Comparison of ENCODE assay signal across 18 cellular contexts in genomic region chr1:244362481-244362880, GRCh38.
DNase-seq lines count a peak whose midpoint lies in the region; ATAC-seq and TF ChIP-seq lines count a peak whose summit lies in the region.
"Had no signal": no experiment of that assay in that cellular context is flagged by ENCODE, and none has a peak within 500 bp of the region (broad histone marks: within the 10 kb centered on the region; RNA-seq: fewer than 3 reads in every experiment).

No MANE protein-coding gene starts in this region.

- H3K27me3 ChIP-seq in breast epithelium, result no peaks in the 10 kb centered on the region
- H3K27me3 ChIP-seq in esophagus squamous epithelium, result no peaks in the 10 kb centered on the region
- no peaks in the 10 kb centered on the region for H3K27me3 ChIP-seq in neural progenitor cell
- H3K27me3 ChIP-seq in vagina, result no peaks in the 10 kb centered on the region
- H3K27me3 ChIP-seq: colonic mucosa, tibial nerve had no signal

- DNase-seq in MCF 10A (ENCODE audit: unreplicated experiment) (no peak), breast epithelium (ENCODE audit: low spot score in 2 of 2) (no peak), esophagus squamous epithelium (lab: John Stamatoyannopoulos, UW) (no peak), neural progenitor cell (ENCODE audit: low spot score) (no peak), vagina (ENCODE audit: extremely low spot score in 2 of 2) (no peak), KBM-7 (no peak)
- no peak for DNase-seq in activated CD8-positive, alpha-beta memory T cell treated with anti-CD3 and anti-CD28 coated beads, Interleukin-2, amount 50 U/mL, for 48 hours
- DNase-seq: activated CD4-positive, CD25-positive, alpha-beta regulatory T cell; activated effector memory CD4-positive, alpha-beta T cell treated with anti-CD3 and anti-CD28 coated beads, Interleukin-2, amount 50 U/mL, for 16 hours; colonic mucosa; NK-92 treated with Interleukin-12 subunit alpha and Interleukin-12 subunit beta, amount 100 ng/mL, for 24 hours; small intestine had no signal

- WGBS in esophagus squamous epithelium, 2 donors, result 63 to 72% methylated on average over 3 of the region's 3 CpGs

- H3K4me1 ChIP-seq in breast epithelium (peaks cover 0 to 7% of the 10 kb centered on the region in 2 donors), esophagus squamous epithelium (peaks cover 0 to 15% (median 4%) of the 10 kb centered on the region in 3 donors), neural progenitor cell (peaks cover 22% of the 10 kb centered on the region), vagina (no peaks in the 10 kb centered on the region)
- H3K4me1 ChIP-seq: colonic mucosa had no signal

- peaks cover 9% of the 10 kb centered on the region for H3K4me1 Mint-ChIP-seq in MCF 10A (ENCODE audit: insufficient read depth, unreplicated experiment)
- peaks cover 28% of the 10 kb centered on the region for H3K4me1 Mint-ChIP-seq in neural progenitor cell
- H3K4me1 Mint-ChIP-seq: memory B cell had no signal

- H3K4me3 Mint-ChIP-seq in MCF 10A (ENCODE audit: unreplicated experiment), result no peak overlapping the region
- peak overlapping the region; percentile 49 for H3K4me3 Mint-ChIP-seq in neural progenitor cell
- H3K4me3 Mint-ChIP-seq: memory B cell; T-helper 1 cell treated with Interleukin-12 subunit alpha and Interleukin-12 subunit beta and Interleukin-4 antibody, amounts not matched to agents 30 μg/mL and 1 μg/mL, for 36 hours had no signal

- H3K27ac Mint-ChIP-seq in MCF 10A (ENCODE audit: low read depth, unreplicated experiment) (peak overlapping the region; percentile 28), neural progenitor cell (peak overlapping the region; percentile 98)
- H3K27ac Mint-ChIP-seq: IgD-negative memory B cell; memory B cell; T-helper 1 cell treated with Interleukin-12 subunit alpha and Interleukin-12 subunit beta and Interleukin-4 antibody, amounts not matched to agents 30 μg/mL and 1 μg/mL, for 36 hours had no signal

- no peaks in the 10 kb centered on the region for H3K36me3 Mint-ChIP-seq in MCF 10A (ENCODE audit: insufficient read depth, unreplicated experiment)
- no peaks in the 10 kb centered on the region for H3K36me3 Mint-ChIP-seq in neural progenitor cell

- H3K36me3 ChIP-seq in breast epithelium (no peaks in the 10 kb centered on the region), esophagus squamous epithelium (no peaks in the 10 kb centered on the region), neural progenitor cell (no peaks in the 10 kb centered on the region), vagina (no peaks in the 10 kb centered on the region)
- H3K36me3 ChIP-seq: colonic mucosa, tibial nerve had no signal

- no peaks in the 10 kb centered on the region for H3K9me3 Mint-ChIP-seq in MCF 10A (ENCODE audit: unreplicated experiment)
- H3K9me3 Mint-ChIP-seq in neural progenitor cell, result peaks cover 19% of the 10 kb centered on the region

- H3K4me3 ChIP-seq in breast epithelium, result no peak overlapping the region
- no peak overlapping the region for H3K4me3 ChIP-seq in esophagus squamous epithelium
- peak overlapping the region; percentile 9 for H3K4me3 ChIP-seq in neural progenitor cell
- H3K4me3 ChIP-seq in vagina, result no peak overlapping the region
- H3K4me3 ChIP-seq: colonic mucosa had no signal

- CTCF ChIA-PET in MCF 10A (lab: Yijun Ruan, JAX), result interaction anchor here (0.6 to 1.3 kb wide), 4 partner anchors 36 to 836 kb away, joined by 3 to 6 read pairs (median 4); no protein-coding TSS in a partner anchor

- POLR2A ChIA-PET in MCF 10A (lab: Yijun Ruan, JAX), result interaction anchor here (0.5 to 2.2 kb wide), 5 partner anchors 9 to 52 kb away, joined by 3 to 12 read pairs (median 4); no protein-coding TSS in a partner anchor

- H4K20me1 ChIP-seq in neural progenitor cell (ENCODE audit: low read depth), result no peaks in the 10 kb centered on the region

- ATAC-seq in HG03342 (IDR thresholded peaks at IDR 0.05; ENCODE audit: unreplicated experiment), result no peak

- no peaks in the 10 kb centered on the region for H3K79me2 ChIP-seq in neural progenitor cell (ENCODE audit: low read depth)

- TF ChIP-seq POLR2A in breast epithelium (IDR thresholded peaks at IDR 0.05) (no peak), esophagus squamous epithelium (IDR thresholded peaks at IDR 0.05) (no peak), vagina (IDR thresholded peaks at IDR 0.05) (no peak)

- intact Hi-C loops in MCF 10A (cut with micrococcal nuclease), result no loop called here
- intact Hi-C loops in breast epithelium (cut with DNase I; ENCODE audit: low total_unique reads), result no loop called here
- intact Hi-C loops in esophagus squamous epithelium (cut with DNase I), result no loop called here
- intact Hi-C loops in vagina (cut with DNase I), result no loop called here

- no peaks in the 10 kb centered on the region for H3K27me3 Mint-ChIP-seq in MCF 10A (ENCODE audit: insufficient read depth, unreplicated experiment)
- H3K27me3 Mint-ChIP-seq in neural progenitor cell (ENCODE audit: insufficient read depth, low read depth), result peaks cover 11% of the 10 kb centered on the region
- H3K27me3 Mint-ChIP-seq: IgD-negative memory B cell, memory B cell had no signal

- no peak overlapping the region for H2AFZ ChIP-seq in neural progenitor cell (replicated peaks)

- H3K27ac ChIP-seq in breast epithelium (peak overlapping the region in 1 of 2 donors; percentile 62), esophagus squamous epithelium (peak overlapping the region; percentile 24 to 72 (median 55)), neural progenitor cell (peak overlapping the region; percentile 97), vagina (peak overlapping the region; percentile 58)
- H3K27ac ChIP-seq: colonic mucosa, epithelial cell of prostate had no signal

- H3K9me3 ChIP-seq in breast epithelium (no peaks in the 10 kb centered on the region), esophagus squamous epithelium (no peaks in the 10 kb centered on the region), neural progenitor cell (ENCODE audit: low read depth) (no peaks in the 10 kb centered on the region), vagina (no peaks in the 10 kb centered on the region)
- H3K9me3 ChIP-seq: colonic mucosa, tibial nerve had no signal

- H3K4me2 ChIP-seq in neural progenitor cell, result peak overlapping the region; percentile 50

- BruUV-seq in MCF 10A (replicated peaks; lab: Mats Ljungman, UMichigan), result no TSS peak

- H3F3A ChIP-seq in neural progenitor cell (ENCODE audit: low read depth), result peaks cover 36% of the 10 kb centered on the region

- in situ Hi-C loops in KBM-7 (cut with MboI; ENCODE audit: low pct_unique_long_range_greater_than_20kb, low sequenced_read_pairs), result no loop called here

- no peak overlapping the region for H3K9ac ChIP-seq in neural progenitor cell

- TF ChIP-seq CTCF in MCF 10A (IDR thresholded peaks at IDR 0.05; ENCODE audit: unreplicated experiment), result no peak
- no peak for TF ChIP-seq CTCF in breast epithelium (IDR thresholded peaks at IDR 0.05)
- TF ChIP-seq CTCF in esophagus squamous epithelium (IDR thresholded peaks at IDR 0.05), result no peak
- no peak for TF ChIP-seq CTCF in neural progenitor cell (IDR thresholded peaks at IDR 0.05)
- TF ChIP-seq CTCF in vagina (IDR thresholded peaks at IDR 0.05), result no peak
